In the genomic region with DNA sequence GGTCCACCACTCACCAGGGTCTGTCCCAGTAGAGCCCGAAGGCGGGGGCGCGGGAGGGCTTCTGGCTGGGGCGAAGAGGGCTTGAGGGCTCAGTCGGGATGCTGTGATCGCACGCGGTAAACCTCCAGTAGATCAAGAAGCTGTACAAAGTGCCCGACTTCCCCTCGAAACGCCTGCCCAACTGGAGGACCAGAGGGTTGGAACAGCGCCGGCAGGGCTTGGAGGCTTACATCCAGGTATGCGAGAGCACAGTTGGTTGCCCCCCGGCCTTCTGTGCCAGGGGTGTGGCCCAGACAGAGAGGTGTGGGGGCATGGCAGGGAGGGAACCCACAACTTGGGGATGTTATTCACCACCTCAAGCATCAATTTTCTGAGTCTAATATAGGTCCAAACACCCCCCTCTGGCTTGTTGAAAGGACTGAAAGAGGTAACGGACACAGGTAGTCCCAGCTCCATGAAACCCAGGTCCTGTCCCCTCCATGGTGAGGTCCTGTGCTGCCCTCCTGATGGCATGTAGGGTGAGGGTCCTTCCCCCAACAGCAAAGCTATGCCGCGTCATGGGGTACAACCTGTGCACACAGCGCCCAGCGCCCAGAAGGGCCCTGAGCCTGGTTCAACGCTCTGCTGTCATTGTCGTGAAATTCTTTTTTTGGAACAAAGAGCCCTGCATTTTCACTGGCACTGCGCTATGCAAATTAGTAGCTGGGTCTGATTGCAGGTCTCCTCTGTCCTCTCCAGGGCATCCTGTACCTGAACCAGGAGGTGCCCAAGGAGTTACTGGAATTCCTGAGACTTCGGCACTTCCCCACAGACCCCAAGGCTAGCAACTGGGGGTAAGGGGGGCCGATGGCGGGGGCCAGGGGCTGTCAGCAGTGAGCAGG, we compare ENCODE assay signal across 8 cellular contexts. TPM values are rescaled to one million over a fixed set of nuclear protein-coding genes. Genes with fewer than 3 reads are reported as not detected.
DNase-seq lines count a peak whose midpoint lies in the region; ATAC-seq and TF ChIP-seq lines count a peak whose summit lies in the region.

No MANE protein-coding gene starts in this region.

- POLR2A ChIA-PET in PC-9 (lab: Charles Lee; ENCODE audit: unreplicated experiment): interaction anchor here (0.6 kb wide), 1 partner anchor 548 kb away, joined by 3 read pairs; no protein-coding TSS in a partner anchor

- H3K9me2 ChIP-seq in PC-9 (ENCODE audit: insufficient read depth): no peaks in the 10 kb centered on the region

- H3K4me3 ChIP-seq in PC-9: no peak overlapping the region

- ATAC-seq in GM21723 (IDR thresholded peaks at IDR 0.05; ENCODE audit: unreplicated experiment): peak; percentile 17

- no peaks in the 10 kb centered on the region for H3K9me3 ChIP-seq in PC-9 (ENCODE audit: insufficient read depth, low read depth)

- no TSS peak for BruUV-seq in PC-9 (replicated peaks; lab: Mats Ljungman, UMichigan)

- no peaks in the 10 kb centered on the region for H3K27me3 ChIP-seq in PC-9 (ENCODE audit: insufficient read depth, low read depth)

- TF ChIP-seq CTCF in PC-9 (conservative IDR thresholded peaks at IDR 0.05): no peak

- no peak for TF ChIP-seq POLR2A in erythroblast (IDR thresholded peaks at IDR 0.05; ENCODE audit: low read length)

- intact Hi-C loops in PC-9 (cut with micrococcal nuclease; ENCODE audit: unreplicated experiment): loop anchor here (5.0 to 10.0 kb wide), 4 partner anchors 55 to 575 kb away; a partner anchor contains a TSS

- CTCF ChIA-PET in PC-9 (lab: Charles Lee): interaction anchor here (0.6 to 2.0 kb wide), 7 partner anchors 9 to 543 kb away, joined by 3 to 6 read pairs (median 3); a partner anchor contains a TSS

- 0 out of 2 replicates have a peak overlapping the region, but pooled peaks have one; percentile 26 for H3K4me2 ChIP-seq in PC-9

- DNase-seq in NCI-H748 (lab: John Stamatoyannopoulos, UW; ENCODE audit: unreplicated experiment): peak; percentile 52
- DNase-seq in NCI-H748 treated with DMSO at 0.1 percent for 48 hours (lab: John Stamatoyannopoulos, UW): no peak
- DNase-seq in PC-9: no peak
- peak; percentile 64 to 68 for DNase-seq in erythroblast (lab: John Stamatoyannopoulos, UW)
- DNase-seq in retina: peak; percentile 57
- DNase-seq in H4 (ENCODE audit: low spot score): no peak
- no peak for DNase-seq in HuH-7.5 (ENCODE audit: low spot score)

- no peak overlapping the region for H3K27ac ChIP-seq in PC-9

- H4K20me1 ChIP-seq in PC-9 (ENCODE audit: insufficient read depth): peaks cover 15% of the 10 kb centered on the region

- H3K79me2 ChIP-seq in PC-9 (ENCODE audit: low read depth): no peaks in the 10 kb centered on the region

- no peaks in the 10 kb centered on the region for H3K4me1 ChIP-seq in PC-9 (replicated peaks; ENCODE audit: insufficient read depth)

- 0 out of 2 replicates have a peak, but pooled peaks cover under 1% of the 10 kb centered on the region for H3K36me3 ChIP-seq in PC-9 (ENCODE audit: low read depth)

- no peak overlapping the region for H2AFZ ChIP-seq in PC-9

- peaks cover 38% of the 10 kb centered on the region for H3F3A ChIP-seq in PC-9 (ENCODE audit: insufficient read depth, low read depth)

RNA-seq across cellular contexts. Expression of a gene that starts 1.2 kb away (rescaled TPM):
- 0.33 and 0.40 TPM in 2 replicates for total RNA-seq in PC-9 (2021)
- 0.04 TPM in 1 of 2 replicates, not detected in the other for total RNA-seq in H4 (2014; rRNA removed; shearing (Covaris generic))

RNA-seq across cellular contexts. Expression of a gene that starts 10.1 kb away (rescaled TPM):
- total RNA-seq in PC-9 (2021): 308 and 345 TPM in 2 replicates
- total RNA-seq in H4 (2014; rRNA removed; shearing (Covaris generic)): 966 and 1,104 TPM in 2 replicates

RNA-seq across cellular contexts. Expression of a gene that starts 57.0 kb away (rescaled TPM):
- 114 and 137 TPM in 2 replicates for total RNA-seq in PC-9 (2021)
- total RNA-seq in H4 (2014; rRNA removed; shearing (Covaris generic)): 31.7 and 36.7 TPM in 2 replicates

RNA-seq across cellular contexts. Expression of a gene that starts 59.1 kb away (rescaled TPM):
- total RNA-seq in PC-9 (2021): 72.1 and 76.3 TPM in 2 replicates
- 171 and 193 TPM in 2 replicates for total RNA-seq in H4 (2014; rRNA removed; shearing (Covaris generic))

Comparison
In these comparisons a context has a peak if more than half of its experiments do, and no peak if none do; other contexts are left out.
1. DNase-seq: peak in NCI-H748 (single experiment), erythroblast (2 of 2) and retina (single experiment); none in NCI-H748 treated with DMSO at 0.1 percent for 48 hours (single experiment), PC-9 (0 of 2), H4 (single experiment) and HuH-7.5 (single experiment).